Comparison of ENCODE assay signal across 11 cellular contexts in the genomic region with DNA sequence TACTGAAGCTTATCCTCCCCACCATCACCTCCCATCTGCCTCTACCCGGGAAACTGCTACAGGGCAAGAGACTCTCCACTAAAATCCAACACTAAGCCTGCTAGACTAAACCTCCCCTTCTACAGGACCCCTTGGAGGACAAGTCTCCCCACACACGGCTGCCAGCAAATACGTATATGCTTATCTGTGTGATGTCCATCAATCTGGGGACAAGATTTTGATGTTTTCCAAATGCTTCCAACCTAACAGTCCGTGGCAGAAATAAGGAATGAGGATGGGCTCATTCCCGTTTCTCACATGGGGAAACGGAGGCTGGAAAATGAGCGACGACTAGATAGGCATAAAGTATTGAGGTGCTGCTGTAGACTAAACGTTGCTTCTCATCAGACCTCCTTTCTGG. TPM values are rescaled to one million over a fixed set of nuclear protein-coding genes. Genes with fewer than 3 reads are reported as not detected.
DNase-seq lines count a peak whose midpoint lies in the region; ATAC-seq and TF ChIP-seq lines count a peak whose summit lies in the region.
"Had no signal": no experiment of that assay in that cellular context is flagged by ENCODE, and none has a peak within 500 bp of the region (broad histone marks: within the 10 kb centered on the region; RNA-seq: fewer than 3 reads in every experiment).

No MANE protein-coding gene starts in this region.

- H3K4me3 Mint-ChIP-seq in H9 = peak overlapping the region; percentile 90 to 96

- H3K18ac ChIP-seq in H9 (ENCODE audit: insufficient read length, low read depth, low read length) = no peak overlapping the region

- peak overlapping the region; percentile 39 for H3K9ac ChIP-seq in H9 (ENCODE audit: extremely low read depth, insufficient read length, low read length)

- H2AFZ ChIP-seq in H9 (ENCODE audit: low read length) = no peak overlapping the region

- no peak overlapping the region for H4K91ac ChIP-seq in H9 (ENCODE audit: insufficient read length, low read depth, low read length)

- no peak overlapping the region for H2AK5ac ChIP-seq in H9 (ENCODE audit: insufficient read length, low read length)

- H2BK120ac ChIP-seq in H9 (ENCODE audit: low read depth, low read length, poor library complexity, severe bottlenecking) = no peak overlapping the region

- no peak for TF ChIP-seq CTCF in H9 (conservative IDR thresholded peaks at IDR 0.05)
- TF ChIP-seq CTCF in Peyer's patch (IDR thresholded peaks at IDR 0.05) = no peak
- TF ChIP-seq CTCF in esophagus squamous epithelium (IDR thresholded peaks at IDR 0.05) = no peak
- TF ChIP-seq CTCF in sigmoid colon (IDR thresholded peaks at IDR 0.05) = no peak

- H2BK15ac ChIP-seq in H9 (ENCODE audit: low read depth, low read length) = no peak overlapping the region

- no peak overlapping the region for H3K23ac ChIP-seq in H9 (ENCODE audit: insufficient read length, low read depth, low read length)

- DNase-seq in H9 = no peak
- DNase-seq in Peyer's patch = no peak
- no peak for DNase-seq in esophagus squamous epithelium (lab: John Stamatoyannopoulos, UW)
- no peak for DNase-seq in sigmoid colon
- DNase-seq in inferior parietal cortex (ENCODE audit: extremely low spot score) = no peak
- DNase-seq in NCI-H1694 (lab: John Stamatoyannopoulos, UW) = no peak
- DNase-seq: effector memory CD4-positive, alpha-beta T cell; GOT3; hippocampal formation; NCI-H1436 had no signal

- no peak overlapping the region for H4K5ac ChIP-seq in H9 (ENCODE audit: insufficient read length, low read depth, low read length)

- WGBS in H9 (ENCODE audit: extremely low coverage, insufficient read length, low lambda C conversion rate) = no CpG with 5 or more reads among the region's 9 CpGs
- 64 to 70% methylated on average over 9 of the region's 9 CpGs for WGBS in esophagus squamous epithelium, 2 donors
- WGBS in sigmoid colon, 2 donors = 77 to 84% methylated on average over 9 of the region's 9 CpGs

- peaks cover 12 to 34% (median 26%) of the 10 kb centered on the region in 3 experiments for H3K36me3 Mint-ChIP-seq in H9 (ENCODE audit: insufficient read depth in 1 of 3, low read depth in 3 of 3)

- H3K9me3 Mint-ChIP-seq in H9 = no peaks in the 10 kb centered on the region

- H3K36me3 ChIP-seq in Peyer's patch (peaks cover 0 to 6% (median 0%) of the 10 kb centered on the region in 3 donors), esophagus squamous epithelium (no peaks in the 10 kb centered on the region), sigmoid colon (no peaks in the 10 kb centered on the region)

- H3K27me3 Mint-ChIP-seq in H9 (ENCODE audit: low read depth) = peaks cover 2% of the 10 kb centered on the region; the same call in 1 of the 2 replicates

- no peak for ATAC-seq in HG02970 (IDR thresholded peaks at IDR 0.05; ENCODE audit: low FRiP score, unreplicated experiment)

- intact Hi-C loops in esophagus squamous epithelium (cut with DNase I) (no loop called here), sigmoid colon (cut with DNase I) (no loop called here)

- H3K79me1 ChIP-seq in H9 (ENCODE audit: insufficient read depth, low read depth, low read length, poor library complexity, severe bottlenecking) = peaks cover 21% of the 10 kb centered on the region

- TF ChIP-seq POLR2A in Peyer's patch (IDR thresholded peaks at IDR 0.05) (no peak), esophagus squamous epithelium (IDR thresholded peaks at IDR 0.05) (no peak), sigmoid colon (IDR thresholded peaks at IDR 0.05) (no peak)

- no peak overlapping the region for H3K14ac ChIP-seq in H9 (ENCODE audit: insufficient read depth, low read length)

- no peak overlapping the region for H3K4ac ChIP-seq in H9 (ENCODE audit: low read depth, low read length)

- H3K9me3 ChIP-seq in H9 (ENCODE audit: control insufficient read depth, low read depth, low read length) = no peaks in the 10 kb centered on the region
- no peaks in the 10 kb centered on the region for H3K9me3 ChIP-seq in Peyer's patch
- no peaks in the 10 kb centered on the region for H3K9me3 ChIP-seq in esophagus squamous epithelium
- no peaks in the 10 kb centered on the region for H3K9me3 ChIP-seq in sigmoid colon

- H4K8ac ChIP-seq in H9 (replicated peaks; ENCODE audit: insufficient read length, low read depth, low read length) = no peak overlapping the region

- H3K4me3 ChIP-seq in Peyer's patch = peak overlapping the region; percentile 1 to 78 (median 56)
- H3K4me3 ChIP-seq in esophagus squamous epithelium = peak overlapping the region; percentile 51 to 79 (median 60)
- H3K4me3 ChIP-seq in sigmoid colon = peak overlapping the region in 3 of 4 donors; percentile 48 to 53 (median 48)

- peaks cover 19% of the 10 kb centered on the region for H3K23me2 ChIP-seq in H9 (ENCODE audit: insufficient read length, low read depth, low read length, poor library complexity, severe bottlenecking)

- H3T11ph ChIP-seq in H9 (ENCODE audit: low read length) = no peak overlapping the region

- H3K4me2 ChIP-seq in H9 (ENCODE audit: insufficient read depth, insufficient read length, low read length) = peak overlapping the region; percentile 93

- H3K4me1 ChIP-seq in H9 (ENCODE audit: insufficient read depth, low read length) (peaks cover 30% of the 10 kb centered on the region), Peyer's patch (peaks cover 0 to 57% (median 8%) of the 10 kb centered on the region in 4 donors), esophagus squamous epithelium (peaks cover 0 to 68% (median 14%) of the 10 kb centered on the region in 3 donors), sigmoid colon (peaks cover 0 to 15% (median 13%) of the 10 kb centered on the region in 4 donors)

- peak overlapping the region in 1 of 3 experiments; percentile 76; a peak in 1 of 7 replicates for H3K27ac Mint-ChIP-seq in H9

- H2BK20ac ChIP-seq in H9 (ENCODE audit: low read depth, low read length, poor library complexity, severe bottlenecking) = no peak overlapping the region

- no peaks in the 10 kb centered on the region for H4K20me1 ChIP-seq in H9 (ENCODE audit: control insufficient read depth, insufficient read depth, insufficient read length)

- no peak overlapping the region for H2BK12ac ChIP-seq in H9 (ENCODE audit: insufficient read length, low read depth, low read length)

- H2BK5ac ChIP-seq in H9 (ENCODE audit: insufficient read length, low read length) = no peak overlapping the region

- peaks cover 81 to 85% of the 10 kb centered on the region in 2 experiments for H3K4me1 Mint-ChIP-seq in H9

- TF ChIP-seq EP300 in sigmoid colon (IDR thresholded peaks at IDR 0.05) = no peak

- H3K79me2 ChIP-seq in H9 (ENCODE audit: insufficient read depth, low read length) = peaks cover 49% of the 10 kb centered on the region; the same call in 1 of the 2 replicates

- H3K27ac ChIP-seq in H9 (ENCODE audit: insufficient read length, low read depth, low read length) (no peak overlapping the region), Peyer's patch (peak overlapping the region; percentile 38 to 94 (median 78)), esophagus squamous epithelium (peak overlapping the region; percentile 18 to 80 (median 51)), sigmoid colon (peak overlapping the region in 2 of 4 donors; percentile 50 to 59)

- no peak overlapping the region for H3K56ac ChIP-seq in H9 (ENCODE audit: insufficient read length, low read depth, low read length)

- H3K27me3 ChIP-seq in H9 (ENCODE audit: insufficient read depth, low read length) (no peaks in the 10 kb centered on the region), Peyer's patch (no peaks in the 10 kb centered on the region), esophagus squamous epithelium (peaks cover 0 to 44% (median 0%) of the 10 kb centered on the region in 4 donors), sigmoid colon (peaks cover 8 to 49% (median 21%) of the 10 kb centered on the region in 3 donors)

RNA-seq across cellular contexts. Expression of gene KCNK5, which starts 1.8 kb away (rescaled TPM):
- 30.0 and 31.8 TPM in 2 replicates for total RNA-seq in H9 (2021)
- total RNA-seq in Peyer's patch = 100 to 1,000 TPM in 3 of 4 donors, 10 to 100 TPM in 1; 10.7 to 150 (median 115) TPM
- total RNA-seq in esophagus squamous epithelium = 10 to 100 TPM in 2 of 4 donors, 1 to 10 TPM in 2; 6.1 to 11.0 (median 8.7) TPM
- 1 to 10 TPM; 3.0 to 7.5 (median 4.9) TPM for total RNA-seq in sigmoid colon
- polyA plus RNA-seq in sigmoid colon = 10 to 100 TPM in 1 of 3 donors, 1 to 10 TPM in 2; 8.4 to 26.9 (median 8.6) TPM
